18 cellular contexts compared by ENCODE assay signal in genomic region chr12:117821480-117822175, GRCh38.
DNase-seq lines count a peak whose midpoint lies in the region; FAIRE-seq and TF ChIP-seq lines count a peak whose summit lies in the region.
"Had no signal": no experiment of that assay in that cellular context is flagged by ENCODE, and none has a peak within 500 bp of the region (broad histone marks: within the 10 kb centered on the region; RNA-seq: fewer than 3 reads in every experiment).

No MANE protein-coding gene starts in this region.

- 30% methylated on average over 6 of the region's 6 CpGs; no CpG with 5 or more reads in 1 of the 2 donors for WGBS in transverse colon (ENCODE audit: low coverage in 1 of 2), 2 donors

- TF ChIP-seq EP300 in transverse colon (IDR thresholded peaks at IDR 0.05; ENCODE audit: low read depth), result no peak

- intact Hi-C loops in colonic mucosa (cut with DNase I), result no loop called here
- intact Hi-C loops in transverse colon (cut with DNase I; ENCODE audit: low total_unique reads), result no loop called here

- peak; percentile 59 for DNase-seq in M059J (ENCODE audit: low read depth)
- peak; percentile 44 for DNase-seq in colonic mucosa
- peak; percentile 27 for DNase-seq in transverse colon
- DNase-seq in dedifferentiated amniotic fluid mesenchymal stem cell (ENCODE audit: extremely low spot score), result no peak
- DNase-seq in NCI-H2029 (lab: John Stamatoyannopoulos, UW), result no peak
- no peak for DNase-seq in GM12891 (ENCODE audit: insufficient read length, low spot score)
- DNase-seq: AML-193; Calu3; CD4-positive, alpha-beta memory T cell; DMS 273 treated with DMSO at 0.1 percent for 48 hours; GM23248 had no signal

- H3K4me1 ChIP-seq in colonic mucosa (no peaks in the 10 kb centered on the region), transverse colon (peaks cover 0 to 20% (median 8%) of the 10 kb centered on the region in 4 donors)
- H3K4me1 ChIP-seq: A549, HAP-1 had no signal

- H3K4me3 ChIP-seq in colonic mucosa (no peak overlapping the region), transverse colon (no peak overlapping the region)
- H3K4me3 ChIP-seq: A549, GM23248, HAP-1 had no signal

- H3K27ac ChIP-seq in C4-2B (peak overlapping the region; percentile 55; the same call in 1 of the 2 replicates), colonic mucosa (no peak overlapping the region), transverse colon (peak overlapping the region in 1 of 4 donors; percentile 51)
- H3K27ac ChIP-seq: 22Rv1, A549, GM23248 had no signal

- H3K36me3 ChIP-seq in colonic mucosa (no peaks in the 10 kb centered on the region), transverse colon (no peaks in the 10 kb centered on the region)
- H3K36me3 ChIP-seq: HAP-1 had no signal

- TF ChIP-seq POLR2A in transverse colon (IDR thresholded peaks at IDR 0.05), result no peak
- no peak for TF ChIP-seq POLR2A in GM12891 (IDR thresholded peaks at IDR 0.05; ENCODE audit: low read depth, low read length)

- in situ Hi-C loops in transverse colon (cut with MboI; ENCODE audit: low pct_ligation_motif_present in 1 of 4, low pct_unique_long_range_greater_than_20kb in 1 of 4, low sequenced_read_pairs in 3 of 4), result no loop called here

- H3K27me3 ChIP-seq in colonic mucosa, result no peaks in the 10 kb centered on the region
- no peaks in the 10 kb centered on the region for H3K27me3 ChIP-seq in transverse colon

- H3K9me3 ChIP-seq in colonic mucosa, result no peaks in the 10 kb centered on the region
- H3K9me3 ChIP-seq in transverse colon, result no peaks in the 10 kb centered on the region
- H3K9me3 ChIP-seq: HAP-1 had no signal

- TF ChIP-seq CTCF in C4-2B (conservative IDR thresholded peaks at IDR 0.05) (no peak), colonic mucosa (IDR thresholded peaks at IDR 0.05) (no peak), transverse colon (IDR thresholded peaks at IDR 0.05) (no peak)

- no peak for FAIRE-seq in GM12891 (lab: Jason Lieb, UNC)
- FAIRE-seq: G401.6, GM12892, GM18507 had no signal

- H3K9ac ChIP-seq in colonic mucosa (ENCODE audit: low read depth in 2 of 2, low read length in 2 of 2), result no peak overlapping the region
- H3K9ac ChIP-seq: GM23248 had no signal

TF ChIP-seq in GM12891, 5 proteins besides CTCF, POLR2A, EP300 and RAD21:
- TF ChIP-seq POU2F2 (IDR thresholded peaks at IDR 0.05; ENCODE audit: low read depth, low read length) (no peak), TAF1 (IDR thresholded peaks at IDR 0.05; ENCODE audit: low read depth, low read length) (no peak), POLR2AphosphoS5 (IDR thresholded peaks at IDR 0.05; ENCODE audit: low read depth, low read length) (no peak), SPI1 (IDR thresholded peaks at IDR 0.05; ENCODE audit: low read depth, low read length) (no peak), PAX5 (IDR thresholded peaks at IDR 0.05; ENCODE audit: insufficient read depth, low read length, severe bottlenecking) (no peak)

Comparison
In these comparisons a context has a peak if more than half of its experiments do, and no peak if none do; other contexts are left out.
1. DNase-seq: peak in M059J (single experiment), colonic mucosa (single experiment) and transverse colon (single experiment); none in dedifferentiated amniotic fluid mesenchymal stem cell (single experiment), NCI-H2029 (single experiment) and GM12891 (single experiment).